8 cellular contexts compared by ENCODE assay signal in genomic region chr22:44085743-44086741, GRCh38.
A peak's percentile ranks its signal among the peaks of the same experiment; 100 is the strongest.
DNase-seq lines count a peak whose midpoint lies in the region; ATAC-seq and TF ChIP-seq lines count a peak whose summit lies in the region.

No MANE protein-coding gene starts in this region.

- DNase-seq in AML-193 (lab: John Stamatoyannopoulos, UW) (peak; percentile 63 to 72), NCI-H2107 treated with DMSO at 0.1 percent for 48 hours (lab: John Stamatoyannopoulos, UW; ENCODE audit: unreplicated experiment) (peak; percentile 74), amniotic epithelial cell (ENCODE audit: low read depth) (peak; percentile 89), iPS DF 19.7 (ENCODE audit: low read depth, low spot score) (peak; percentile 38), stomach (peak; percentile 85)
- DNase-seq in stimulated activated CD4-positive, alpha-beta T cell treated with anti-CD3 and anti-CD28 coated beads, Interleukin-1b, Interleukin-23, amount 100 ng/mL, for 48 hours = no peak

- intact Hi-C loops in stomach (cut with DNase I; ENCODE audit: low total_unique reads) = loop anchor here (10.0 kb wide), 1 partner anchor 91 kb away; no protein-coding TSS in a partner anchor

- H3K4me3 ChIP-seq in GM12875 (ENCODE audit: low read depth, low read length) = no peak overlapping the region
- H3K4me3 ChIP-seq in stomach = no peak overlapping the region

- H3K4me1 ChIP-seq in stomach = peaks cover 0 to 50% (median 18%) of the 10 kb centered on the region in 4 donors

- peaks cover 0 to 5% (median 1%) of the 10 kb centered on the region in 4 donors for H3K36me3 ChIP-seq in stomach

- no peak for TF ChIP-seq EP300 in stomach (IDR thresholded peaks at IDR 0.05)

- no peak for TF ChIP-seq POLR2A in stomach (IDR thresholded peaks at IDR 0.05)

- ATAC-seq in HG03135 (IDR thresholded peaks at IDR 0.05; ENCODE audit: unreplicated experiment) = no peak

- peak; percentile 53; the same call in 1 of the 2 replicates for TF ChIP-seq CTCF in GM12875 (IDR thresholded peaks at IDR 0.05; ENCODE audit: borderline replicate concordance, insufficient read depth, low read depth, low read length)
- TF ChIP-seq CTCF in stomach (IDR thresholded peaks at IDR 0.05) = peak in 4 of 7 experiments; percentile 11 to 38 (median 30)

- no peaks in the 10 kb centered on the region for H3K9me3 ChIP-seq in stomach

- H3K27me3 ChIP-seq in stomach = no peaks in the 10 kb centered on the region

- peak overlapping the region in 4 of 5 donors; percentile 7 to 76 (median 25) for H3K27ac ChIP-seq in stomach

- WGBS in stomach, 5 donors = 51 to 63% (median 56%) methylated on average over 18 to 21 of the region's 21 CpGs
